Comparison of ENCODE assay signal across 24 cellular contexts in genomic region chr2:609520-610280, GRCh38.
DNase-seq lines count a peak whose midpoint lies in the region; ATAC-seq and TF ChIP-seq lines count a peak whose summit lies in the region.
"Had no signal": no experiment of that assay in that cellular context is flagged by ENCODE, and none has a peak within 500 bp of the region (broad histone marks: within the 10 kb centered on the region; RNA-seq: fewer than 3 reads in every experiment).

No MANE protein-coding gene starts in this region.

- no peak for TF ChIP-seq CTCF in H9 (conservative IDR thresholded peaks at IDR 0.05)
- TF ChIP-seq CTCF in PC-3 (conservative IDR thresholded peaks at IDR 0.05; ENCODE audit: low read depth, low read length) = no peak
- no peak for TF ChIP-seq CTCF in CD4-positive, alpha-beta T cell (IDR thresholded peaks at IDR 0.05)

- intact Hi-C loops in PC-3 (cut with micrococcal nuclease) (no loop called here), posterior vena cava (cut with DNase I) (no loop called here)
- intact Hi-C loops in CD4-positive, alpha-beta T cell (cut with DNase I, micrococcal nuclease) = no loop called here
- intact Hi-C loops in CD4-positive, alpha-beta memory T cell (cut with micrococcal nuclease) = no loop called here

- no peaks in the 10 kb centered on the region for H3K79me2 ChIP-seq in H9 (ENCODE audit: insufficient read depth, low read length)
- no peaks in the 10 kb centered on the region for H3K79me2 ChIP-seq in PC-3 (ENCODE audit: low read length)

- TSS peak; percentile 32 for BruUV-seq in PC-3 (replicated peaks; lab: Mats Ljungman, UMichigan)

- H3K27me3 ChIP-seq in H9 (ENCODE audit: insufficient read depth, low read length) (no peaks in the 10 kb centered on the region), PC-3 (ENCODE audit: low read length) (no peaks in the 10 kb centered on the region)
- H3K27me3 ChIP-seq in CD4-positive, alpha-beta T cell (ENCODE audit: control insufficient read depth, insufficient read depth, low read length) = no peaks in the 10 kb centered on the region
- H3K27me3 ChIP-seq in CD4-positive, alpha-beta memory T cell (ENCODE audit: insufficient read depth, low read length) = peaks cover 6% of the 10 kb centered on the region

- no peaks in the 10 kb centered on the region for H3F3A ChIP-seq in PC-3 (ENCODE audit: low read length, unreplicated experiment)

- no peaks in the 10 kb centered on the region for H3K4me1 ChIP-seq in H9 (ENCODE audit: insufficient read depth, low read length)
- H3K4me1 ChIP-seq in PC-3 (ENCODE audit: insufficient read depth, low read length) = no peaks in the 10 kb centered on the region
- no peaks in the 10 kb centered on the region for H3K4me1 ChIP-seq in CD4-positive, alpha-beta memory T cell (ENCODE audit: insufficient read depth, low read length)
- H3K4me1 ChIP-seq: SJSA1 had no signal

- H2BK15ac ChIP-seq in H9 (ENCODE audit: low read depth, low read length) = no peak overlapping the region

- no peak overlapping the region for H3K4ac ChIP-seq in H9 (ENCODE audit: low read depth, low read length)

- no peak overlapping the region for H3K23ac ChIP-seq in H9 (ENCODE audit: insufficient read length, low read depth, low read length)

- no peaks in the 10 kb centered on the region for H3K9me2 ChIP-seq in PC-3 (replicated peaks; ENCODE audit: low read length)

- no peak overlapping the region for H3K18ac ChIP-seq in H9 (ENCODE audit: insufficient read length, low read depth, low read length)

- no peak overlapping the region for H2BK12ac ChIP-seq in H9 (ENCODE audit: insufficient read length, low read depth, low read length)

- H4K5ac ChIP-seq in H9 (ENCODE audit: insufficient read length, low read depth, low read length) = no peak overlapping the region

- no peak overlapping the region for H4K91ac ChIP-seq in H9 (ENCODE audit: insufficient read length, low read depth, low read length)

- H3K9me3 ChIP-seq in H9 (ENCODE audit: control insufficient read depth, low read depth, low read length) (no peaks in the 10 kb centered on the region), PC-3 (ENCODE audit: low read length) (no peaks in the 10 kb centered on the region)
- no peaks in the 10 kb centered on the region for H3K9me3 ChIP-seq in CD4-positive, alpha-beta T cell (ENCODE audit: control insufficient read depth, low read length)
- H3K9me3 ChIP-seq in CD4-positive, alpha-beta memory T cell (ENCODE audit: control insufficient read depth in 1 of 2, low read length in 2 of 2) = no peaks in the 10 kb centered on the region
- H3K9me3 ChIP-seq: SJSA1 had no signal

- no peak overlapping the region for H3K9ac ChIP-seq in H9 (ENCODE audit: extremely low read depth, insufficient read length, low read length)
- no peak overlapping the region for H3K9ac ChIP-seq in PC-3 (ENCODE audit: low read length)
- H3K9ac ChIP-seq: KMS-11 had no signal

- H3K36me3 Mint-ChIP-seq in H9 (ENCODE audit: insufficient read depth in 1 of 3, low read depth in 3 of 3) = no peaks in the 10 kb centered on the region
- no peaks in the 10 kb centered on the region for H3K36me3 Mint-ChIP-seq in CD4-positive, alpha-beta T cell (ENCODE audit: low read depth)
- H3K36me3 Mint-ChIP-seq in CD4-positive, alpha-beta memory T cell = no peaks in the 10 kb centered on the region
- H3K36me3 Mint-ChIP-seq: IgD-negative memory B cell had no signal

- no peaks in the 10 kb centered on the region for H3K23me2 ChIP-seq in H9 (ENCODE audit: insufficient read length, low read depth, low read length, poor library complexity, severe bottlenecking)

- no peak overlapping the region for H3T11ph ChIP-seq in H9 (ENCODE audit: low read length)

- H3K56ac ChIP-seq in H9 (ENCODE audit: insufficient read length, low read depth, low read length) = no peak overlapping the region

- H3K4me2 ChIP-seq in H9 (ENCODE audit: insufficient read depth, insufficient read length, low read length) = no peak overlapping the region
- no peak overlapping the region for H3K4me2 ChIP-seq in PC-3 (ENCODE audit: low read length)
- H3K4me2 ChIP-seq: KMS-11 had no signal

- no CpG with 5 or more reads among the region's 17 CpGs for WGBS in H9 (ENCODE audit: extremely low coverage, insufficient read length, low lambda C conversion rate)

- no peak overlapping the region for H2BK5ac ChIP-seq in H9 (ENCODE audit: insufficient read length, low read length)

- H2BK120ac ChIP-seq in H9 (ENCODE audit: low read depth, low read length, poor library complexity, severe bottlenecking) = no peak overlapping the region

- POLR2A ChIA-PET in PC-3 (lab: Charles Lee; ENCODE audit: unreplicated experiment) = no interaction called here
- POLR2A ChIA-PET in CD4-positive, alpha-beta T cell (lab: Charles Lee) = interaction anchor here (0.7 kb wide), 1 partner anchor 26 kb away, joined by 3 read pairs; no protein-coding TSS in a partner anchor
- POLR2A ChIA-PET in CD4-positive, alpha-beta memory T cell (lab: Charles Lee; ENCODE audit: partially characterized antibody) = no interaction called here

- no peak overlapping the region for H3K14ac ChIP-seq in H9 (ENCODE audit: insufficient read depth, low read length)

- H4K20me1 ChIP-seq in H9 (ENCODE audit: control insufficient read depth, insufficient read depth, insufficient read length) (no peaks in the 10 kb centered on the region), PC-3 (ENCODE audit: low read length) (no peaks in the 10 kb centered on the region)

- no peak for ATAC-seq in PC-3
- ATAC-seq in CD4-positive, alpha-beta T cell (ENCODE audit: poor library complexity) = no peak

- H3K27ac Mint-ChIP-seq in H9 = no peak overlapping the region
- H3K27ac Mint-ChIP-seq in CD4-positive, alpha-beta T cell = no peak overlapping the region
- no peak overlapping the region for H3K27ac Mint-ChIP-seq in CD4-positive, alpha-beta memory T cell
- H3K27ac Mint-ChIP-seq: B cell, IgD-negative memory B cell had no signal

- no peak overlapping the region for H3K4me3 ChIP-seq in PC-3 (ENCODE audit: low read length)
- H3K4me3 ChIP-seq in CD4-positive, alpha-beta memory T cell (ENCODE audit: low read length in 2 of 2) = no peak overlapping the region
- H3K4me3 ChIP-seq: SJSA1 had no signal

- CTCF ChIA-PET in PC-3 (lab: Charles Lee) = no interaction called here
- CTCF ChIA-PET in CD4-positive, alpha-beta T cell (lab: Charles Lee) = no interaction called here
- CTCF ChIA-PET in CD4-positive, alpha-beta memory T cell (lab: Charles Lee; ENCODE audit: partially characterized antibody) = interaction anchor here (0.9 kb wide), 1 partner anchor 30 kb away, joined by 3 read pairs; no protein-coding TSS in a partner anchor

- no peaks in the 10 kb centered on the region for H3K9me3 Mint-ChIP-seq in H9
- H3K9me3 Mint-ChIP-seq in CD4-positive, alpha-beta T cell = no peaks in the 10 kb centered on the region
- no peaks in the 10 kb centered on the region for H3K9me3 Mint-ChIP-seq in CD4-positive, alpha-beta memory T cell
- H3K9me3 Mint-ChIP-seq: IgD-negative memory B cell had no signal

- H3K27ac ChIP-seq in H9 (ENCODE audit: insufficient read length, low read depth, low read length) = no peak overlapping the region
- H3K27ac ChIP-seq in PC-3 (ENCODE audit: low read length) = no peak overlapping the region
- H3K27ac ChIP-seq in CD4-positive, alpha-beta T cell (ENCODE audit: low read depth, low read length) = no peak overlapping the region
- no peak overlapping the region for H3K27ac ChIP-seq in CD4-positive, alpha-beta memory T cell (ENCODE audit: low read depth, low read length)
- H3K27ac ChIP-seq: C4-2B, HL-60, KMS-11, SJSA1 had no signal

- no peaks in the 10 kb centered on the region for H3K4me1 Mint-ChIP-seq in H9
- no peaks in the 10 kb centered on the region for H3K4me1 Mint-ChIP-seq in CD4-positive, alpha-beta T cell (ENCODE audit: low read depth)
- no peaks in the 10 kb centered on the region for H3K4me1 Mint-ChIP-seq in CD4-positive, alpha-beta memory T cell
- H3K4me1 Mint-ChIP-seq: B cell, IgD-negative memory B cell had no signal

- DNase-seq in H9 (peak; percentile 9), PC-3 (no peak), islet precursor cell (peak; percentile 45), posterior vena cava (ENCODE audit: low spot score) (peak; percentile 54), amygdala (lab: John Stamatoyannopoulos, UW) (no peak)
- DNase-seq in CD4-positive, alpha-beta T cell = no peak
- DNase-seq in CD4-positive, alpha-beta memory T cell = no peak
- DNase-seq: Calu3, DND-41, MM.1S, NCI-H1048, NCI-H1417, NCI-H1694, NCI-H2029 treated with DMSO at 0.1 percent for 48 hours, NCI-H2227 treated with DMSO at 0.1 percent for 48 hours, NCI-H526 treated with DMSO at 0.1 percent for 48 hours, Right ventricle myocardium superior, RPMI8226 had no signal

- H3K27me3 Mint-ChIP-seq in H9 (ENCODE audit: low read depth) = peaks cover 7% of the 10 kb centered on the region; the same call in 1 of the 2 replicates
- peaks cover 4% of the 10 kb centered on the region for H3K27me3 Mint-ChIP-seq in CD4-positive, alpha-beta T cell
- peaks cover 2 to 4% of the 10 kb centered on the region in 2 donors for H3K27me3 Mint-ChIP-seq in CD4-positive, alpha-beta memory T cell

- no peak overlapping the region for H4K8ac ChIP-seq in H9 (replicated peaks; ENCODE audit: insufficient read length, low read depth, low read length)

- no peaks in the 10 kb centered on the region for H3K79me1 ChIP-seq in H9 (ENCODE audit: insufficient read depth, low read depth, low read length, poor library complexity, severe bottlenecking)

- no peak overlapping the region for H3K4me3 Mint-ChIP-seq in H9
- no peak overlapping the region for H3K4me3 Mint-ChIP-seq in CD4-positive, alpha-beta T cell
- H3K4me3 Mint-ChIP-seq in CD4-positive, alpha-beta memory T cell = no peak overlapping the region
- H3K4me3 Mint-ChIP-seq: B cell, IgD-negative memory B cell had no signal

- no peaks in the 10 kb centered on the region for H3K36me3 ChIP-seq in PC-3 (ENCODE audit: low read depth, low read length)
- no peaks in the 10 kb centered on the region for H3K36me3 ChIP-seq in CD4-positive, alpha-beta memory T cell (ENCODE audit: insufficient read depth, low read length)
- H3K36me3 ChIP-seq: SJSA1 had no signal

- no peak overlapping the region for H2AFZ ChIP-seq in H9 (ENCODE audit: low read length)
- H2AFZ ChIP-seq in PC-3 (ENCODE audit: low read length) = no peak overlapping the region

- H2BK20ac ChIP-seq in H9 (ENCODE audit: low read depth, low read length, poor library complexity, severe bottlenecking) = no peak overlapping the region

- H2AK5ac ChIP-seq in H9 (ENCODE audit: insufficient read length, low read length) = no peak overlapping the region

Comparison
In these comparisons a context has a peak if more than half of its experiments do, and no peak if none do; other contexts are left out.
1. DNase-seq: peak in H9 (single experiment), islet precursor cell (single experiment) and posterior vena cava (single experiment); none in PC-3 (single experiment), CD4-positive, alpha-beta T cell (0 of 10), CD4-positive, alpha-beta memory T cell (0 of 5) and amygdala (0 of 56).